Comparison of ENCODE assay signal across 14 cellular contexts in the genomic region with DNA sequence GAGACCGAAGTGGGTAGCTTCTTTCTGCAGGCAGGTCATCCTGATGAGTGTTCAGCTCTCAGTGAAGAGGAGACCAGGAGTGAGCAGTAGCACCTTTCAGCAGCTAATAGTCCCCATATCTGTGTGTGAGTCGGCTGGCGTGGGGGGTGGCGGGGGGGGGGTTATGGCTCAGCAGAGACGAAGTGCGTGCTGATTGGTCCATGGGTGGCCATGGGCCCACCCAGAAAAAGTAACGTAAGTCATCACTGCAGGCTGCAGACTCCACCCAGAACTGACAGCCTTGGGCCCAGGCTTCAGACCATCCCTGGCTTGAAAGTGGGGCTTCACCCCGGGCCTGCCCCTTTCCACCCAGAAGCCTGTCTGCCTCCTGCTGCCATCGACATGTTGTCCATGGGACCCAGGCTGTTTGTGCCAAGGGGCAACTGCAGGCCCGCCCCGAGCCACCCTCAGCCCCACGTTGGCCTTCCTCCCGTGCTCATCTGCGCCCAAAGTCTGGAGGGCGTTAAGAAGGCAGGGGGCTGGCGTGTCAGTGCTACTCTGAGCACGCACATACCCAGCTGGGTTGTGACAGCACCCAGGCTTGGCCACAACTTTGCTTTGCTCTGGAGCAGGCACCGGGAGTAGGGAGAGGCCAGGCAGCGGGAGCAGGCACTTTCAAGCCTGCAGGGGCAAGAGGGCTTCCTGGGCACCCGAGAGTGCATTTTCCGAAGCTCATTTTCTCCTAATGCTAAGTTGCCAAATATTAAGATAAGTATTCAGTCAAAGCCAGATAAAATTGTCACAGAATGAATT.
"Had no signal": no experiment of that assay in that cellular context is flagged by ENCODE, and none has a peak within 500 bp of the region (broad histone marks: within the 10 kb centered on the region; RNA-seq: fewer than 3 reads in every experiment).

No MANE protein-coding gene starts in this region.

- H3K4me3 ChIP-seq: coronary artery, heart left ventricle, right atrium auricular region, sigmoid colon, skin epidermis had no signal

- H3K36me3 ChIP-seq: heart left ventricle, neutrophil, right atrium auricular region, sigmoid colon had no signal

- H3K4me1 ChIP-seq: right atrium auricular region, sigmoid colon had no signal

- H3K27ac Mint-ChIP-seq: nephron had no signal

- FAIRE-seq: urothelium cell line had no signal

- H3K4me1 Mint-ChIP-seq: nephron had no signal

- H3K4me3 Mint-ChIP-seq: nephron had no signal

- H3K9me3 Mint-ChIP-seq: nephron had no signal

- H3K27ac ChIP-seq: coronary artery, heart left ventricle, neutrophil, right atrium auricular region, sigmoid colon had no signal

- DNase-seq: effector CD4-positive, alpha-beta T cell; hippocampal formation; sigmoid colon; stimulated activated CD4-positive, alpha-beta T cell treated with anti-CD3 and anti-CD28 coated beads, Interleukin-12 subunit alpha, Interleukin-12 subunit beta, amount 100 ng/mL, for 4 hours; stimulated activated naive CD4-positive, alpha-beta T cell treated with Interleukin-2 at 50 U/mL for 16 hours; trophoblast cell had no signal

- H3K27me3 ChIP-seq: heart left ventricle, neutrophil, right atrium auricular region, sigmoid colon had no signal

- ATAC-seq: left lobe of liver had no signal

- H3K9me3 ChIP-seq: heart left ventricle, neutrophil, right atrium auricular region, sigmoid colon had no signal
